ENCODE assay signal across 8 cellular contexts in the genomic region with DNA sequence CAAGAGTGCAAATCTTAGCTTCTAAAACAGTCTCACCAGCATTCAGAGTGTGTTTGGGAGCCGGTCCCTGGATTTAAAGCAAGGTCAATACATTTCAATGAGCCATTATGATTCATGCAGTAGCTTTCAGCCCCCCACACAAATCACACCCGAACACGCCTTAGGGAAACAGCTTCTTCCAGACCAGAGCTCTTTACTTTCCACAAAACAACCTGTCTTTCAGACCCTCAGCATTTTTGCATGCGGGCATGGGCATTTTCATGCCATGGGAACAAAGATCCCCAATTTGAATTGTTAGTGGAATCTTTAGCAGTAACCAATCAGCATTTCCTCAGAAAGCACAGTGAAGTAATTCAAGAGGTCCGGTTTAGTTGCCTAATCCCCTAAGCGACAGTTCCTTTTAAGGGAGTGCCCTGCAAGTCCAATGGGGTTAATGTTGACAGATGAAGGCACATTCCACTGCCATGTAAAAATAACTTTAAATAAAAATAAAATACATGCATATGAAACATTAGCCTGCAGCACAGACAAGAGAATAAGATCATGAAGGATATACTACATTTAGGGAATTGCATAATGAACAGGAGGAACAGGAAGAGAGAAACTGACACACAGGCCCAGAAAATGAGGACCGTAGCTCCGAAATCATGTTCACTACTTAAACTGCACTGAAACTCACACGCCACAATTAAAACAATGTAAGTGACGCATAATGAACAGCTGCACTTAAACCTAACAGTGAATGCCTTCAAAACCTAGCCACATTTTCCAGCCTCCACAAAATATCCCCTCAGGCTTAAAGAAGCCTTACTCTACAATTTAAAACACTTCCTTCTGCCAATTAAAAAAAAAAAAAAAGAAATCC. TPM values are rescaled to one million over a fixed set of nuclear protein-coding genes. Genes with fewer than 3 reads are reported as not detected.
DNase-seq lines count a peak whose midpoint lies in the region; ATAC-seq and TF ChIP-seq lines count a peak whose summit lies in the region.

No MANE protein-coding gene starts in this region.

- H3K36me3 Mint-ChIP-seq in stimulated activated memory B cell treated with anti-CD40 and anti-IgM and Interleukin-4, amounts not matched to agents 10 μg/mL and 1 μg/mL and 100 μg/mL, for 72 hours: no peaks in the 10 kb centered on the region

- H3K27me3 ChIP-seq in SJCRH30 (no peaks in the 10 kb centered on the region), sigmoid colon (no peaks in the 10 kb centered on the region)

- H3K36me3 ChIP-seq in SJCRH30 (no peaks in the 10 kb centered on the region; the same call in 1 of the 2 replicates), sigmoid colon (no peaks in the 10 kb centered on the region)

- ATAC-seq in HG03457 (IDR thresholded peaks at IDR 0.05; ENCODE audit: unreplicated experiment): no peak
- ATAC-seq in stimulated activated memory B cell treated with anti-CD40 and anti-IgM and Interleukin-4, amounts not matched to agents 10 μg/mL and 1 μg/mL and 100 μg/mL, for 72 hours: no peak

- peak overlapping the region; percentile 41 for H3K4me3 ChIP-seq in SJCRH30
- H3K4me3 ChIP-seq in fibroblast of mammary gland (ENCODE audit: control insufficient read depth, low read depth, low read length): peak overlapping the region; percentile 11
- H3K4me3 ChIP-seq in sigmoid colon: no peak overlapping the region

- H3K27me3 Mint-ChIP-seq in stimulated activated memory B cell treated with anti-CD40 and anti-IgM and Interleukin-4, amounts not matched to agents 10 μg/mL and 1 μg/mL and 100 μg/mL, for 72 hours: no peaks in the 10 kb centered on the region

- intact Hi-C loops in sigmoid colon (cut with DNase I): no loop called here

- H3K4me1 ChIP-seq in SJCRH30 (peaks cover 46% of the 10 kb centered on the region), sigmoid colon (peaks cover 0 to 73% (median 67%) of the 10 kb centered on the region in 4 donors)

- no peak overlapping the region for H3K27ac Mint-ChIP-seq in stimulated activated memory B cell treated with anti-CD40 and anti-IgM and Interleukin-4, amounts not matched to agents 10 μg/mL and 1 μg/mL and 100 μg/mL, for 72 hours

- H3K4me1 Mint-ChIP-seq in stimulated activated memory B cell treated with anti-CD40 and anti-IgM and Interleukin-4, amounts not matched to agents 10 μg/mL and 1 μg/mL and 100 μg/mL, for 72 hours: peaks cover 99% of the 10 kb centered on the region

- H3K4me3 Mint-ChIP-seq in stimulated activated memory B cell treated with anti-CD40 and anti-IgM and Interleukin-4, amounts not matched to agents 10 μg/mL and 1 μg/mL and 100 μg/mL, for 72 hours: no peak overlapping the region

- H3K9me3 ChIP-seq in SJCRH30 (replicated peaks) (no peaks in the 10 kb centered on the region), sigmoid colon (no peaks in the 10 kb centered on the region)

- no peaks in the 10 kb centered on the region for H3K9me3 Mint-ChIP-seq in stimulated activated memory B cell treated with anti-CD40 and anti-IgM and Interleukin-4, amounts not matched to agents 10 μg/mL and 1 μg/mL and 100 μg/mL, for 72 hours

- no peak for TF ChIP-seq EP300 in sigmoid colon (IDR thresholded peaks at IDR 0.05)

- WGBS in sigmoid colon, 2 donors: 11 to 43% methylated on average over 10 of the region's 10 CpGs

- TF ChIP-seq CTCF in fibroblast of mammary gland (conservative IDR thresholded peaks at IDR 0.05; ENCODE audit: control insufficient read depth, insufficient read depth, low read depth, low read length) (no peak), sigmoid colon (IDR thresholded peaks at IDR 0.05) (no peak)

- TF ChIP-seq POLR2A in sigmoid colon (IDR thresholded peaks at IDR 0.05): no peak

- H3K27ac ChIP-seq in SJCRH30: peak overlapping the region; percentile 83
- H3K27ac ChIP-seq in sigmoid colon: peak overlapping the region; percentile 3 to 84 (median 50)

- DNase-seq in H4 (ENCODE audit: low spot score) (peak; percentile 68), SJCRH30 (peak; percentile 68 to 90), fibroblast of mammary gland (ENCODE audit: low read depth) (peak; percentile 65), sigmoid colon (no peak), NCI-H510A (lab: John Stamatoyannopoulos, UW) (no peak)
- DNase-seq in stimulated activated CD4-positive, alpha-beta T cell treated with anti-CD3 and anti-CD28 coated beads, Interleukin-2, amount 100 ng/mL, for 24 hours: no peak

RNA-seq across cellular contexts. Expression of a gene that starts 4.0 kb away (rescaled TPM):
- total RNA-seq in H4 (2014; rRNA removed; shearing (Covaris generic)): 29.2 and 44.0 TPM in 2 replicates
- total RNA-seq in SJCRH30 (2014; rRNA removed; shearing (Covaris generic)): 33.2 and 34.2 TPM in 2 replicates
- 10 to 100 TPM in 3 of 4 donors, 1 to 10 TPM in 1; 8.6 to 17.2 (median 15.3) TPM for total RNA-seq in sigmoid colon
- polyA plus RNA-seq in sigmoid colon: 10 to 100 TPM; 53.2 to 64.7 (median 54.1) TPM

RNA-seq across cellular contexts. Expression of a gene that starts 56.6 kb away (rescaled TPM):
- 22.0 and 25.6 TPM in 2 replicates for total RNA-seq in H4 (2014; rRNA removed; shearing (Covaris generic))
- 6.5 and 9.8 TPM in 2 replicates for total RNA-seq in SJCRH30 (2014; rRNA removed; shearing (Covaris generic))
- total RNA-seq in sigmoid colon: 10 to 100 TPM in 1 of 4 donors, 1 to 10 TPM in 3; 4.2 to 15.2 (median 5.5) TPM
- 10 to 100 TPM; 21.5 to 77.4 (median 24.6) TPM for polyA plus RNA-seq in sigmoid colon

Comparison
In these comparisons a context has a peak if more than half of its experiments do, and no peak if none do; other contexts are left out.
1. DNase-seq: peak in H4 (single experiment), SJCRH30 (2 of 2) and fibroblast of mammary gland (single experiment); none in sigmoid colon (single experiment), stimulated activated CD4-positive, alpha-beta T cell treated with anti-CD3 and anti-CD28 coated beads, Interleukin-2, amount 100 ng/mL, for 24 hours (0 of 2) and NCI-H510A (single experiment).
2. H3K4me3 ChIP-seq: peak in SJCRH30 (single experiment) and fibroblast of mammary gland (single experiment); none in sigmoid colon (0 of 4).